9 cellular contexts compared by ENCODE assay signal in the genomic region with DNA sequence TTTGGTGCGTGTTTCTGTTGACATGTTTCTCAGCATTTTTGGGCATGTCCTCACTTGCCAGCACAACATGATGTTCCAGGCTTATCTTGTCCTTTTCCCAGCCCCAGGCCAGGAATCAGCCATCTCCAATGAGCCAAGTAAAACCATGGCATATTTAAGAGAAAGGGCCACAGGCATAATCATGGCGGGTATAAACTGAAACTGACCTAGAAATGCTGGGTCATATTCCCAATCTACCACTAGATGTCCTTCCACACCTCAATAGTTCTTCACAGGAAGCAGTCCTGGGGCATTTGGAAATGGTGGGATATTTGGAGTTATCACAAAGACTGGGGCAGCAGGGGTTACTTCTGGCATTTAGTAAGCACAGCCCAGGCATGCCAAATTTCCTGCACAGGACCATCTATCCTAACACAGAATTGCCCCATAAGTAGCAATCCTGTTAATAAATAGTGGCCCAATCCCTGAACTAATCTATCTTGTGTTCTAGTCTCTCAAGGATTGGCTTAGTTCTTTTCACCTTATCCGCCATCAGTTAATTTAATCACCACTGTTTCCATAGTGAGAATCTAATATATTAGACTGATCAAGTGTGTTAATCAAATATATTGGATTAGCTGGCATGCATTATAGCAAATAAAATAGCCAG.
DNase-seq lines count a peak whose midpoint lies in the region; ATAC-seq, FAIRE-seq and TF ChIP-seq lines count a peak whose summit lies in the region.
"Had no signal": no experiment of that assay in that cellular context is flagged by ENCODE, and none has a peak within 500 bp of the region (broad histone marks: within the 10 kb centered on the region; RNA-seq: fewer than 3 reads in every experiment).

No MANE protein-coding gene starts in this region.

- no peak overlapping the region for H3K14ac ChIP-seq in IMR-90 (replicated peaks; ENCODE audit: low read depth, low read length)

- TF ChIP-seq POLR2A in IMR-90 (IDR thresholded peaks at IDR 0.05; ENCODE audit: low read depth, low read length) (no peak), upper lobe of left lung (IDR thresholded peaks at IDR 0.05) (no peak), GM12892 (IDR thresholded peaks at IDR 0.05; ENCODE audit: low read depth, low read length) (no peak)

- no peaks in the 10 kb centered on the region for H3K4me1 ChIP-seq in IMR-90 (ENCODE audit: control insufficient read depth, insufficient read depth, low read length)
- no peaks in the 10 kb centered on the region for H3K4me1 ChIP-seq in left ventricle myocardium inferior
- H3K4me1 ChIP-seq in upper lobe of left lung, result no peaks in the 10 kb centered on the region
- H3K4me1 ChIP-seq: BLaER1 treated with 17β-estradiol and CSF1 and Interleukin-3, amounts not matched to agents 10 nM and 100 nM had no signal

- H2AK5ac ChIP-seq in IMR-90 (ENCODE audit: low read depth, low read length), result no peak overlapping the region

- H3K4me3 ChIP-seq in IMR-90 (ENCODE audit: insufficient read depth, low read depth, low read length) (no peak overlapping the region), SK-N-MC (no peak overlapping the region), left ventricle myocardium inferior (no peak overlapping the region), upper lobe of left lung (no peak overlapping the region)
- H3K4me3 ChIP-seq: BLaER1 treated with 17β-estradiol and CSF1 and Interleukin-3, amounts not matched to agents 10 nM and 100 nM had no signal

- no peak overlapping the region for H2BK5ac ChIP-seq in IMR-90 (ENCODE audit: low read depth, low read length, poor library complexity, severe bottlenecking)

- BruUV-seq in IMR-90 (replicated peaks; lab: Mats Ljungman, UMichigan), result no TSS peak

- H2BK15ac ChIP-seq in IMR-90 (ENCODE audit: low read depth, low read length), result no peak overlapping the region

- ATAC-seq in IMR-90 (ENCODE audit: low read depth) (peak; percentile 88), upper lobe of left lung (ENCODE audit: low FRiP score in 2 of 2) (peak; percentile 45 to 56)

- WGBS in IMR-90 (ENCODE audit: extremely low coverage in 2 of 2, insufficient read length in 1 of 2), 2 experiments, result 100% methylated on average over 1 of the region's 3 CpGs; no CpG with 5 or more reads in 1 of the 2 experiments
- WGBS in upper lobe of left lung, 2 donors, result 77 to 78% methylated on average over 3 of the region's 3 CpGs

- intact Hi-C loops in IMR-90 (cut with micrococcal nuclease) (loop anchor here (5.0 to 10.0 kb wide), 2 partner anchors 278 to 775 kb away; a partner anchor contains a TSS), left ventricle myocardium inferior (cut with micrococcal nuclease) (no loop called here)

- H3K9ac ChIP-seq in IMR-90 (ENCODE audit: low read depth, low read length), result no peak overlapping the region
- no peak overlapping the region for H3K9ac ChIP-seq in SK-N-MC (ENCODE audit: insufficient read length)
- H3K9ac ChIP-seq: BLaER1 treated with 17β-estradiol and CSF1 and Interleukin-3, amounts not matched to agents 10 nM and 100 nM had no signal

- in situ Hi-C loops in IMR-90 (cut with MboI; ENCODE audit: low sequenced_read_pairs), result no loop called here

- TF ChIP-seq RAD21 in IMR-90 (IDR thresholded peaks at IDR 0.05; ENCODE audit: low read length), result peak; percentile 44

- no peak overlapping the region for H4K8ac ChIP-seq in IMR-90 (ENCODE audit: low read depth in 2 of 2, low read length in 2 of 2)

- H4K20me1 ChIP-seq in IMR-90 (ENCODE audit: insufficient read depth, low read length), result no peaks in the 10 kb centered on the region
- H4K20me1 ChIP-seq: BLaER1 treated with 17β-estradiol and CSF1 and Interleukin-3, amounts not matched to agents 10 nM and 100 nM had no signal

- POLR2A ChIA-PET in IMR-90 (lab: Charles Lee; ENCODE audit: unreplicated experiment), result no interaction called here

- H3K27me3 ChIP-seq in IMR-90 (ENCODE audit: control insufficient read depth, insufficient read depth, low read length) (no peaks in the 10 kb centered on the region), left ventricle myocardium inferior (ENCODE audit: low read depth) (no peaks in the 10 kb centered on the region), upper lobe of left lung (no peaks in the 10 kb centered on the region)
- H3K27me3 ChIP-seq: BLaER1 treated with 17β-estradiol and CSF1 and Interleukin-3, amounts not matched to agents 10 nM and 100 nM had no signal

- no peaks in the 10 kb centered on the region for H3K79me1 ChIP-seq in IMR-90 (ENCODE audit: low read depth in 1 of 2, low read length in 2 of 2)

- H3K18ac ChIP-seq in IMR-90 (ENCODE audit: low read depth, low read length), result no peak overlapping the region

- CTCF ChIA-PET in IMR-90 (lab: Yijun Ruan, JAX), result no interaction called here

- TF ChIP-seq CTCF in IMR-90 (conservative IDR thresholded peaks at IDR 0.05; ENCODE audit: low read depth, low read length) (peak; percentile 57), left ventricle myocardium inferior (IDR thresholded peaks at IDR 0.05; ENCODE audit: borderline replicate concordance) (peak; percentile 64), upper lobe of left lung (IDR thresholded peaks at IDR 0.05) (peak in 5 of 6 experiments; percentile 13 to 58 (median 44))

- H3K9me1 ChIP-seq in IMR-90 (ENCODE audit: insufficient read depth, low read length), result no peaks in the 10 kb centered on the region

- no peak overlapping the region for H2BK120ac ChIP-seq in IMR-90 (ENCODE audit: low read depth, low read length)

- H2AFZ ChIP-seq in IMR-90 (replicated peaks; ENCODE audit: low read length, poor library complexity), result peak overlapping the region; percentile 70

- H3K27ac ChIP-seq in IMR-90 (ENCODE audit: insufficient read depth, low read length) (no peak overlapping the region), SK-N-MC (no peak overlapping the region), left ventricle myocardium inferior (replicated peaks) (no peak overlapping the region), upper lobe of left lung (no peak overlapping the region)
- H3K27ac ChIP-seq: BLaER1 treated with 17β-estradiol and CSF1 and Interleukin-3, amounts not matched to agents 10 nM and 100 nM had no signal

- H4K91ac ChIP-seq in IMR-90 (ENCODE audit: insufficient read depth, low read depth, low read length), result no peak overlapping the region

- no peak overlapping the region for H3K4ac ChIP-seq in IMR-90 (ENCODE audit: low read depth, low read length)

- H3K56ac ChIP-seq in IMR-90 (ENCODE audit: extremely low read depth, insufficient read depth, low read length), result no peak overlapping the region

- TF ChIP-seq EP300 in upper lobe of left lung (IDR thresholded peaks at IDR 0.05), result no peak

- peak; percentile 16 to 57 (median 23) for DNase-seq in NCI-H1417 (lab: John Stamatoyannopoulos, UW)
- no peak for DNase-seq in NCI-H1417 treated with DMSO at 0.1 percent for 48 hours (lab: John Stamatoyannopoulos, UW)
- DNase-seq in IMR-90, result peak; percentile 45
- peak; percentile 12 for DNase-seq in SK-N-MC (ENCODE audit: low read depth, low spot score)
- DNase-seq in left ventricle myocardium inferior, result no peak
- DNase-seq in upper lobe of left lung, result no peak
- no peak for DNase-seq in NK-92 treated with Interleukin-12 subunit alpha and Interleukin-12 subunit beta, amount 100 ng/mL, for 24 hours (lab: John Stamatoyannopoulos, UW)
- no peak for DNase-seq in GM12892 (ENCODE audit: insufficient read length)

- peak overlapping the region; percentile 91 for H3K4me2 ChIP-seq in IMR-90 (ENCODE audit: low read depth, low read length)
- H3K4me2 ChIP-seq: BLaER1 treated with 17β-estradiol and CSF1 and Interleukin-3, amounts not matched to agents 10 nM and 100 nM had no signal

- no peak overlapping the region for H4K5ac ChIP-seq in IMR-90 (ENCODE audit: low read depth, low read length)

- H3K36me3 ChIP-seq in IMR-90 (ENCODE audit: control insufficient read depth, insufficient read depth, low read length), result no peaks in the 10 kb centered on the region
- no peaks in the 10 kb centered on the region for H3K36me3 ChIP-seq in SK-N-MC (ENCODE audit: insufficient read depth, low read length)
- H3K36me3 ChIP-seq in left ventricle myocardium inferior, result no peaks in the 10 kb centered on the region
- H3K36me3 ChIP-seq in upper lobe of left lung, result no peaks in the 10 kb centered on the region
- H3K36me3 ChIP-seq: BLaER1 treated with 17β-estradiol and CSF1 and Interleukin-3, amounts not matched to agents 10 nM and 100 nM had no signal

- no peak overlapping the region for H2BK20ac ChIP-seq in IMR-90 (ENCODE audit: low read depth, low read length)

- no peak for FAIRE-seq in GM12892 (lab: Jason Lieb, UNC)

- dilution Hi-C loops in IMR-90 (cut with HindIII; ENCODE audit: low sequenced_read_pairs, unreplicated experiment), result no loop called here

- H3K23ac ChIP-seq in IMR-90 (ENCODE audit: low read depth, low read length), result no peak overlapping the region; the same call in 1 of the 2 replicates

- no peak overlapping the region for H2AK9ac ChIP-seq in IMR-90 (replicated peaks; ENCODE audit: low read depth, low read length, poor library complexity)

- H3K9me3 ChIP-seq in IMR-90 (ENCODE audit: control insufficient read depth, insufficient read depth, low read length) (no peaks in the 10 kb centered on the region), SK-N-MC (ENCODE audit: low read depth, low read length) (no peaks in the 10 kb centered on the region), left ventricle myocardium inferior (replicated peaks) (no peaks in the 10 kb centered on the region), upper lobe of left lung (no peaks in the 10 kb centered on the region)
- H3K9me3 ChIP-seq: BLaER1 treated with 17β-estradiol and CSF1 and Interleukin-3, amounts not matched to agents 10 nM and 100 nM had no signal

TF ChIP-seq in IMR-90, 13 proteins besides CTCF, POLR2A, EP300 and RAD21:
- TF ChIP-seq CEBPB (IDR thresholded peaks at IDR 0.05; ENCODE audit: low read depth, low read length), result no peak
- no peak for TF ChIP-seq MXI1 (IDR thresholded peaks at IDR 0.05; ENCODE audit: borderline replicate concordance, low read depth, low read length)
- TF ChIP-seq SMC3 (IDR thresholded peaks at IDR 0.05; ENCODE audit: low read depth, low read length), result peak; percentile 33

Comparison
In these comparisons a context has a peak if more than half of its experiments do, and no peak if none do; other contexts are left out.
1. DNase-seq: peak in NCI-H1417 (3 of 3), IMR-90 (single experiment) and SK-N-MC (single experiment); none in NCI-H1417 treated with DMSO at 0.1 percent for 48 hours (single experiment), left ventricle myocardium inferior (single experiment), upper lobe of left lung (0 of 2), NK-92 treated with Interleukin-12 subunit alpha and Interleukin-12 subunit beta, amount 100 ng/mL, for 24 hours (single experiment) and GM12892 (single experiment).
2. Peak in every context shown above with its lines, with median percentiles within 50 percentile points of each other: CTCF ChIP-seq.